In genomic region chr10:60569681-60570080, GRCh38 we compare ENCODE assay signal across 19 cellular contexts.
"Had no signal": no experiment of that assay in that cellular context is flagged by ENCODE, and none has a peak within 500 bp of the region (broad histone marks: within the 10 kb centered on the region; RNA-seq: fewer than 3 reads in every experiment).

No MANE protein-coding gene starts in this region.

- H3K27ac ChIP-seq: coronary artery, gastrocnemius medialis, heart right ventricle, neural progenitor cell, ovary, right atrium auricular region, sigmoid colon, skin epidermis, stomach, thoracic aorta, transverse colon had no signal

- DNase-seq: effector CD8-positive, alpha-beta T cell; gastrocnemius medialis; heart right ventricle; kidney glomerular epithelial cell; mesendoderm; naive thymus-derived CD4-positive, alpha-beta T cell; ovary; sigmoid colon; stimulated activated CD4-positive, alpha-beta T cell treated with anti-CD3 and anti-CD28 coated beads, Interleukin-2, amount 100 ng/mL, for 24 hours; stimulated activated CD4-positive, alpha-beta T cell treated with anti-CD3 and anti-CD28 coated beads, Interleukin-4, amount 100 ng/mL, for 4 hours; stimulated activated naive CD4-positive, alpha-beta T cell; stomach; transverse colon had no signal

- H3K4me3 ChIP-seq: coronary artery, gastrocnemius medialis, heart right ventricle, neural progenitor cell, ovary, right atrium auricular region, skin epidermis, stomach, thoracic aorta, transverse colon had no signal

- H3K36me3 ChIP-seq: gastrocnemius medialis, heart right ventricle, neural progenitor cell, ovary, right atrium auricular region, sigmoid colon, stomach, thoracic aorta, transverse colon had no signal

- H3K4me2 ChIP-seq: neural progenitor cell had no signal

- H3K27ac Mint-ChIP-seq: neural progenitor cell had no signal

- H3K27me3 Mint-ChIP-seq: naive thymus-derived CD4-positive, alpha-beta T cell had no signal

- H3K9ac ChIP-seq: neural progenitor cell had no signal

- ATAC-seq: esophagus mucosa; gastrocnemius medialis; heart right ventricle; naive thymus-derived CD4-positive, alpha-beta T cell had no signal

- H3K27me3 ChIP-seq: gastrocnemius medialis, heart right ventricle, neural progenitor cell, ovary, right atrium auricular region, sigmoid colon, stomach, transverse colon had no signal
